Comparison of ENCODE assay signal across 27 cellular contexts in the genomic region with DNA sequence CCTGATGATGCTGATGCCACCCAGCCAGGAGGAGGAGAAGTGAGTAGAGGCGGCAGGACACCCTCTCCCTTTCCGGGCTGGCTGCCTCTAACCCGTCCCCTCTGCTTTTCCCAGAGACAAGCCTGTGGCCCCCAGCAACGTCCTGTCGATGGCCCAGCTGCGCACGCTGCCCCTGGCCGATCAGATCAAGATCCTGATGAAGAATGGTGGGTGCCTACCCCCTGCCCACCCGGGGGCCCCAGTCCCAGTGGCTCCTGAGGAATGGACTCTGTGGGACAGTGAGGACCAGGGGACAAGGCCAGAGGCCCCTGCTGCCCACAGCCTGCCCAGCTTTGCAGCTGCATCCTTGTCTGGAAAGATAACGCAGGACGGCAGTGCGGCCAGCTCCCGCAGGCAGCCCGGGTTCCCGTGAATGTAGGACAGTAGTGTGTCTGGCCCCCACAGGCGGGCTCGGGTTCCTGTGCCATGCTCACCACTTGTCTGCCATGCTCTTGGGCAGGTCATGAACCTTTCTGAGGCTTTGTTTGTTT. TPM values are rescaled to one million over a fixed set of nuclear protein-coding genes. Genes with fewer than 3 reads are reported as not detected.
DNase-seq lines count a peak whose midpoint lies in the region; ATAC-seq and TF ChIP-seq lines count a peak whose summit lies in the region.
"Had no signal": no experiment of that assay in that cellular context is flagged by ENCODE, and none has a peak within 500 bp of the region (broad histone marks: within the 10 kb centered on the region; RNA-seq: fewer than 3 reads in every experiment).

No MANE protein-coding gene starts in this region.

- H3K79me2 ChIP-seq in osteoblast (ENCODE audit: insufficient read depth, low read length): peaks cover 8% of the 10 kb centered on the region

- no peaks in the 10 kb centered on the region for H3K27me3 ChIP-seq in H7 (ENCODE audit: control insufficient read depth, insufficient read depth, low read length)
- H3K27me3 ChIP-seq in osteoblast (ENCODE audit: insufficient read depth, low read length): no peaks in the 10 kb centered on the region
- no peaks in the 10 kb centered on the region for H3K27me3 ChIP-seq in tibial nerve
- H3K27me3 ChIP-seq: ascending aorta, BE2C, cardiac muscle cell, gastroesophageal sphincter, hepatocyte, SJCRH30, transverse colon had no signal

- H2AFZ ChIP-seq in osteoblast (ENCODE audit: low read length): no peak overlapping the region
- H2AFZ ChIP-seq: hepatocyte had no signal

- 81 to 88% methylated on average over 10 to 17 of the region's 17 CpGs for WGBS in tibial nerve, 2 donors

- no peak overlapping the region for H3K27ac Mint-ChIP-seq in activated CD8-positive, alpha-beta memory T cell treated with anti-CD3 and anti-CD28 coated beads, Interleukin-2, amount 10 ng/mL, durations not matched to agents 7 days and 5 days
- H3K27ac Mint-ChIP-seq: activated B cell treated with CpG ODN at 0.5 μM for 24 hours; activated naive CD8-positive, alpha-beta T cell had no signal

- peaks cover 38% of the 10 kb centered on the region for H3K36me3 ChIP-seq in H7 (replicated peaks; ENCODE audit: control insufficient read depth, insufficient read depth, low read length)
- H3K36me3 ChIP-seq in osteoblast (ENCODE audit: insufficient read depth, low read length): peaks cover 54% of the 10 kb centered on the region
- H3K36me3 ChIP-seq in tibial nerve: peaks cover 0 to 93% (median 11%) of the 10 kb centered on the region in 3 donors

- no peak overlapping the region for H3K4me2 ChIP-seq in osteoblast (ENCODE audit: insufficient read depth, low read length)
- H3K4me2 ChIP-seq: hepatocyte had no signal

- CTCF ChIA-PET in activated CD8-positive, alpha-beta memory T cell treated with anti-CD3 and anti-CD28 coated beads, Interleukin-2, amount 10 ng/mL, durations not matched to agents 7 days and 5 days (lab: Charles Lee): no interaction called here

- TF ChIP-seq EP300 in tibial nerve (IDR thresholded peaks at IDR 0.05): no peak

- TF ChIP-seq POLR2A in tibial nerve (IDR thresholded peaks at IDR 0.05): no peak

- no peaks in the 10 kb centered on the region for H3K9me3 ChIP-seq in osteoblast (ENCODE audit: low read depth, low read length)
- no peaks in the 10 kb centered on the region for H3K9me3 ChIP-seq in tibial nerve
- H3K9me3 ChIP-seq: ascending aorta, BE2C, gastroesophageal sphincter, SJCRH30, transverse colon had no signal

- H3K4me1 Mint-ChIP-seq in activated CD8-positive, alpha-beta memory T cell treated with anti-CD3 and anti-CD28 coated beads, Interleukin-2, amount 10 ng/mL, durations not matched to agents 7 days and 5 days: peaks cover 2% of the 10 kb centered on the region
- H3K4me1 Mint-ChIP-seq: activated B cell treated with CpG ODN at 0.5 μM for 24 hours had no signal

- H3K4me1 ChIP-seq in osteoblast (ENCODE audit: insufficient read depth, low read length): no peaks in the 10 kb centered on the region
- H3K4me1 ChIP-seq in tibial nerve: peaks cover 0 to 10% (median 0%) of the 10 kb centered on the region in 4 donors
- H3K4me1 ChIP-seq: BE2C, SJCRH30 had no signal

- no peak for ATAC-seq in activated CD8-positive, alpha-beta memory T cell treated with anti-CD3 and anti-CD28 coated beads, Interleukin-2, amount 10 ng/mL, durations not matched to agents 7 days and 5 days
- ATAC-seq: gastroesophageal sphincter, left cardiac atrium, Panc1 had no signal

- no peaks in the 10 kb centered on the region for H3K9me3 Mint-ChIP-seq in activated CD8-positive, alpha-beta memory T cell treated with anti-CD3 and anti-CD28 coated beads, Interleukin-2, amount 10 ng/mL, durations not matched to agents 7 days and 5 days (ENCODE audit: low read depth)
- H3K9me3 Mint-ChIP-seq: activated B cell treated with CpG ODN at 0.5 μM for 24 hours; stimulated activated naive CD8-positive, alpha-beta T cell treated with anti-CD3 and anti-CD28 coated beads, Interleukin-15, Interleukin-2, amounts not matched to agents 100 ng/mL and 50 ng/mL, for 24 hours; T-cell had no signal

- DNase-seq in activated CD8-positive, alpha-beta memory T cell treated with anti-CD3 and anti-CD28 coated beads, Interleukin-2, amount 10 ng/mL, durations not matched to agents 7 days and 5 days: peak; percentile 35
- no peak for DNase-seq in activated CD8-positive, alpha-beta memory T cell treated with anti-CD3 and anti-CD28 coated beads for 24 hours
- DNase-seq in H7 (peak; percentile 44), ecto neural progenitor cell (ENCODE audit: low spot score) (peak; percentile 37), osteoblast (ENCODE audit: insufficient read length, low spot score, missing footprints) (peak; percentile 68), tibial nerve (ENCODE audit: low spot score in 2 of 2) (no peak), D341Med (ENCODE audit: low spot score) (no peak), SKM-1 treated with dmso at 0.1 percent for 144 hours (lab: John Stamatoyannopoulos, UW; ENCODE audit: unreplicated experiment) (no peak)
- DNase-seq: activated B cell treated with CpG ODN at 0.5 μM for 24 hours; activated T-cell treated with anti-CD3 and anti-CD28 coated beads, Interleukin-2, amount 50 U/mL, for 48 hours; BE2C; DND-41; left cardiac atrium; mesenchymal stem cell; MV-4-11; NCI-H1436 treated with DMSO at 0.1 percent for 48 hours; NCI-H524; SJCRH30; transverse colon had no signal

- TF ChIP-seq CTCF in osteoblast (IDR thresholded peaks at IDR 0.05; ENCODE audit: extremely low read depth, low read depth, low read length): no peak
- no peak for TF ChIP-seq CTCF in tibial nerve (IDR thresholded peaks at IDR 0.05)

- H3K27ac ChIP-seq in osteoblast (ENCODE audit: low read depth, low read length): no peak overlapping the region
- H3K27ac ChIP-seq in tibial nerve: no peak overlapping the region
- H3K27ac ChIP-seq: ascending aorta, cardiac muscle cell, gastroesophageal sphincter, hepatocyte, SJCRH30, transverse colon had no signal

- H3K36me3 Mint-ChIP-seq in activated CD8-positive, alpha-beta memory T cell treated with anti-CD3 and anti-CD28 coated beads, Interleukin-2, amount 10 ng/mL, durations not matched to agents 7 days and 5 days: peaks cover 26% of the 10 kb centered on the region
- H3K36me3 Mint-ChIP-seq: activated naive CD8-positive, alpha-beta T cell had no signal

- H4K20me1 ChIP-seq in osteoblast (ENCODE audit: insufficient read depth, low read length): peaks cover 13% of the 10 kb centered on the region

- no peaks in the 10 kb centered on the region for H3K27me3 Mint-ChIP-seq in activated CD8-positive, alpha-beta memory T cell treated with anti-CD3 and anti-CD28 coated beads, Interleukin-2, amount 10 ng/mL, durations not matched to agents 7 days and 5 days
- H3K27me3 Mint-ChIP-seq: activated B cell treated with CpG ODN at 0.5 μM for 24 hours; activated naive CD8-positive, alpha-beta T cell; stimulated activated naive CD8-positive, alpha-beta T cell treated with anti-CD3 and anti-CD28 coated beads, Interleukin-15, Interleukin-2, amounts not matched to agents 100 ng/mL and 50 ng/mL, for 24 hours; T-cell had no signal

- no peak overlapping the region for H3K4me3 Mint-ChIP-seq in activated CD8-positive, alpha-beta memory T cell treated with anti-CD3 and anti-CD28 coated beads, Interleukin-2, amount 10 ng/mL, durations not matched to agents 7 days and 5 days
- H3K4me3 Mint-ChIP-seq: activated B cell treated with CpG ODN at 0.5 μM for 24 hours; activated naive CD8-positive, alpha-beta T cell; stimulated activated naive CD8-positive, alpha-beta T cell treated with anti-CD3 and anti-CD28 coated beads, Interleukin-15, Interleukin-2, amounts not matched to agents 100 ng/mL and 50 ng/mL, for 24 hours; T-cell had no signal

- H3K4me3 ChIP-seq in H7 (ENCODE audit: insufficient read depth, low read depth, low read length) (no peak overlapping the region), osteoblast (ENCODE audit: insufficient read depth, low read length) (no peak overlapping the region), tibial nerve (no peak overlapping the region)
- H3K4me3 ChIP-seq: ascending aorta, cardiac muscle cell, gastroesophageal sphincter, hepatocyte, SJCRH30, transverse colon had no signal

RNA-seq across cellular contexts. Expression of a gene that starts 19.9 kb away (rescaled TPM):
- total RNA-seq in activated CD8-positive, alpha-beta memory T cell treated with anti-CD3 and anti-CD28 coated beads, Interleukin-2, amount 10 ng/mL, durations not matched to agents 7 days and 5 days: 10 to 100 TPM; 56.5 to 88.0 TPM
- 91.5 and 99.6 TPM in 2 replicates for total RNA-seq in H7 (2014; rRNA removed; shearing (Covaris generic))
- total RNA-seq in osteoblast (19.2 and 19.4 TPM in 2 replicates), tibial nerve (100 to 1,000 TPM in 1 of 4 donors, 10 to 100 TPM in 3; 48.1 to 102 (median 67.0) TPM)

RNA-seq across cellular contexts. Expression of a gene that starts 57.4 kb away (rescaled TPM):
- 10 to 100 TPM; 42.5 to 49.1 TPM for total RNA-seq in activated CD8-positive, alpha-beta memory T cell treated with anti-CD3 and anti-CD28 coated beads, Interleukin-2, amount 10 ng/mL, durations not matched to agents 7 days and 5 days
- total RNA-seq in H7 (2014; rRNA removed; shearing (Covaris generic)): 32.7 and 43.2 TPM in 2 replicates
- total RNA-seq in osteoblast (49.5 and 52.5 TPM in 2 replicates), tibial nerve (10 to 100 TPM; 16.4 to 25.1 (median 18.7) TPM)

Comparison
In these comparisons a context has a peak if more than half of its experiments do, and no peak if none do; other contexts are left out.
1. DNase-seq: peak in activated CD8-positive, alpha-beta memory T cell treated with anti-CD3 and anti-CD28 coated beads, Interleukin-2, amount 10 ng/mL, durations not matched to agents 7 days and 5 days (single experiment), H7 (single experiment), ecto neural progenitor cell (single experiment) and osteoblast (single experiment); none in activated CD8-positive, alpha-beta memory T cell treated with anti-CD3 and anti-CD28 coated beads for 24 hours (single experiment), tibial nerve (0 of 2), D341Med (single experiment) and SKM-1 treated with dmso at 0.1 percent for 144 hours (single experiment).